ENCODE assay signal across 8 cellular contexts in the genomic region with DNA sequence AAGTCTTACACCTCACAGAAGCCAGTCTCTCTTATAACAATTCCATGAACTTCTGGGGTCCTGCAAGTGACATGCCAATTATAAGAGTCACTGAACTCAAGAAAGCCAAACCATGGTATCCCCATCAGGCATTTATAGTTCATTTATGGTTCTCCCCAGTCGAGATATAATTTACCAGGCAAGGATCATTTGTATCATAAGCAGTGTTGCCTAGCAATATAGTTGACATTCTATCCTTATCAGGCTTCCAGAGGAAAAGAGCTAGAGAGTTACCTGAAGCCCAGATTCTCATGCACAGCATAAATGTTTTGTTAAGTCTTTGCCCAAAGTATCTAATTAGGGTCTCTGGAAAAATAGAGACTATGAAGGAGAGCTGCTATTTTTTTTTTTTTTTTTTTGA.
"Had no signal": no experiment of that assay in that cellular context is flagged by ENCODE, and none has a peak within 500 bp of the region (broad histone marks: within the 10 kb centered on the region; RNA-seq: fewer than 3 reads in every experiment).

No MANE protein-coding gene starts in this region.

- H3K27ac Mint-ChIP-seq: HFFc6 had no signal

- H3K4me3 Mint-ChIP-seq: HFFc6 had no signal

- ATAC-seq: HCT116 had no signal

- H3K9me3 Mint-ChIP-seq: HFFc6 had no signal

- H3K27ac ChIP-seq: GM23248, HL-60 had no signal

- H3K9me3 ChIP-seq: HAP-1 had no signal

- H3K4me3 ChIP-seq: GM23248, HAP-1 had no signal

- H3K4me1 ChIP-seq: HAP-1 had no signal

- DNase-seq: GM23248, GOT3, H7, HFFc6, IMR-90 had no signal
